ENCODE assay signal across 20 cellular contexts in the genomic region with DNA sequence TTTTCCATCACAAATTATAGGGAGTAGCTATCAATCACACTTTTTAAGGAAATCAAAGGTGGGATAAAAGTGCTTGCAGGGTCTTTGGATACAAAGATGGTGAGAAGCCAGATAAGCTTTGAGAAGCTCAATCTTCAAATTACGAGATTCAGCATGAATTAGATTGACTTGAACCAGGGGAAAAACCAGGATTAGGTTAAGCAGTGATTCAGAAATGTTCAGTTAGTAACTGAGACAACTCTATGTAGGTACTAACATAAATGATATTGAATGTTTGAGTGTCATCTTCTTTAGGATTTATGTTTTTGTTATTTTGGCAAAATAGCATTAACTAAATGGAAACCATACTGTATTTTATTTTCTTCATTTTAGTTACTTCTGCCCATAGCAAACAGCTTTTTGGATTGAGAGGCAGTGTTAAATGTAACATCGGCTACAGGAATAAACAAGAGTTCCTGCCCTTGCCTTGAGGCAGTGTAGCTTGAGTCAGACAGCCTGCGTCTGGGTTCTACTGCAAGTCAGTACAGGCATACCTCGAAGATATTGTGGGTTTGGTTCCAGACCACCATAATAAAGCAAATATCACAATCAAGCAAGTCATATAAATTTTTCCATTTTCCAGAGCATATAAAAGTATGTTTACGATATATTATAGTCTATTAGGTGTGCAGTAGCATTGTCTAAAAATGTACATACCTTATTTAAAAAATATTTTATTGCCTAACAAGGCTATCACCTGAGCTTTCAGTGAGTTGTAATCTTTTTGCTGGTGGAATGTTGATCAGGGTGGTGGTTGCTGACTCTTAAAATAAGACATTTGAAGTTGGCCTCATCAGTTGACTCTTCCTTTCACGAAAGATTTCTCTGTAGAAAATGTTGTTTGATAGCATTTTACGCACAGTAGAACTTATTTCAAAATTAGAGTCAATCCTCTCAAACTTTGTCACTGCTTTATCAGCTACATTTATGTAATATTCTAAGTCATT.
"Had no signal": no experiment of that assay in that cellular context is flagged by ENCODE, and none has a peak within 500 bp of the region (broad histone marks: within the 10 kb centered on the region; RNA-seq: fewer than 3 reads in every experiment).

No MANE protein-coding gene starts in this region.

- H3K27ac ChIP-seq: gastroesophageal sphincter, heart right ventricle, right atrium auricular region, transverse colon had no signal

- H3K27me3 ChIP-seq: gastroesophageal sphincter, heart right ventricle, right atrium auricular region, transverse colon had no signal

- H3K36me3 ChIP-seq: gastroesophageal sphincter, heart right ventricle, right atrium auricular region, transverse colon had no signal

- DNase-seq: activated CD4-positive, alpha-beta memory T cell treated with anti-CD3 and anti-CD28 coated beads, Interleukin-2, amount 10 ng/mL, durations not matched to agents 7 days and 5 days; activated CD4-positive, alpha-beta T cell treated with anti-CD3 and anti-CD28 coated beads for 4 hours; activated effector memory CD4-positive, alpha-beta T cell treated with anti-CD3 and anti-CD28 coated beads, Interleukin-2, amount 50 U/mL, for 16 hours; activated T-cell treated with anti-CD3 and anti-CD28 coated beads, Interleukin-2, amount 50 U/mL, for 4 hours; amniotic stem cell; cerebellar nuclear complex; effector memory CD4-positive, alpha-beta T cell; heart right ventricle; naive thymus-derived CD8-positive, alpha-beta T cell; posterior cingulate gyrus; stimulated activated CD4-positive, alpha-beta T cell treated with anti-CD3 and anti-CD28 coated beads, Interleukin-4, amount 100 ng/mL, for 4 hours; stimulated activated CD8-positive, alpha-beta memory T cell treated with anti-CD3 and anti-CD28 coated beads, Interleukin-4, amount 100 ng/mL, for 48 hours; stimulated activated naive CD4-positive, alpha-beta T cell treated with Interleukin-2 at 50 U/mL for 16 hours; substantia nigra; T-helper 17 cell; transverse colon had no signal

- ATAC-seq: activated naive CD4-positive, alpha-beta T cell treated with anti-CD3 and anti-CD28 coated beads, Interleukin-2, amount 50 U/mL, for 72 hours; activated T-cell treated with anti-CD3 and anti-CD28 coated beads, Interleukin-2, amount 50 U/mL, for 4 hours; gastroesophageal sphincter; heart right ventricle; left lobe of liver; naive thymus-derived CD8-positive, alpha-beta T cell; T-helper 17 cell had no signal

- H3K9me3 ChIP-seq: gastroesophageal sphincter, heart right ventricle, right atrium auricular region, transverse colon had no signal

- H3K4me3 ChIP-seq: gastroesophageal sphincter, heart right ventricle, right atrium auricular region, transverse colon had no signal
